9 cellular contexts compared by ENCODE assay signal in genomic region chr1:209768354-209768774, GRCh38. TPM values are rescaled to one million over a fixed set of nuclear protein-coding genes. Genes with fewer than 3 reads are reported as not detected.
DNase-seq lines count a peak whose midpoint lies in the region; ATAC-seq and TF ChIP-seq lines count a peak whose summit lies in the region.
"Had no signal": no experiment of that assay in that cellular context is flagged by ENCODE, and none has a peak within 500 bp of the region (broad histone marks: within the 10 kb centered on the region; RNA-seq: fewer than 3 reads in every experiment).

No MANE protein-coding gene starts in this region.

- H3K27ac Mint-ChIP-seq in type B pancreatic cell = no peak overlapping the region

- DNase-seq in effector memory CD4-positive, alpha-beta T cell = peak; percentile 71 to 76 (median 76)
- DNase-seq in stimulated activated CD4-positive, alpha-beta T cell treated with anti-CD3 and anti-CD28 coated beads, TNF-alpha, amount 100 ng/mL, for 1 hour (ENCODE audit: low read depth in 3 of 3, low spot score in 1 of 3) = peak; percentile 61 to 66 (median 64)
- DNase-seq in type B pancreatic cell (ENCODE audit: extremely low spot score, unreplicated experiment) (no peak), NCI-H345 treated with DMSO at 0.1 percent for 48 hours (lab: John Stamatoyannopoulos, UW; ENCODE audit: unreplicated experiment) (no peak), islet precursor cell (no peak)

- H3K4me1 Mint-ChIP-seq in type B pancreatic cell (ENCODE audit: unreplicated experiment) = peaks cover 11% of the 10 kb centered on the region

- H3K9me3 Mint-ChIP-seq in type B pancreatic cell = no peaks in the 10 kb centered on the region

- H3K36me3 ChIP-seq in effector memory CD4-positive, alpha-beta T cell (ENCODE audit: control insufficient read depth, insufficient read depth, low read length) = peaks cover 26% of the 10 kb centered on the region

- peaks cover 7% of the 10 kb centered on the region for H3K27me3 Mint-ChIP-seq in type B pancreatic cell

- no peaks in the 10 kb centered on the region for H3K27me3 ChIP-seq in effector memory CD4-positive, alpha-beta T cell (replicated peaks; ENCODE audit: control insufficient read depth, insufficient read depth, low read length, poor library complexity, severe bottlenecking)

- no peaks in the 10 kb centered on the region for H3K36me3 Mint-ChIP-seq in type B pancreatic cell

- H3K4me3 ChIP-seq in effector memory CD4-positive, alpha-beta T cell (ENCODE audit: insufficient read depth, low read depth, low read length, poor library complexity, severe bottlenecking) = peak overlapping the region; percentile 66

- peak; percentile 72 for ATAC-seq in HG03064 (IDR thresholded peaks at IDR 0.05; ENCODE audit: low read depth, unreplicated experiment)
- ATAC-seq in activated CD4-positive, CD25-positive, alpha-beta regulatory T cell treated with anti-CD3 and anti-CD28 coated beads, Interleukin-2, amount 50 U/mL, for 24 hours = peak; percentile 89 to 91

- TF ChIP-seq POLR2A in GM18951 (IDR thresholded peaks at IDR 0.05; ENCODE audit: extremely low read depth, insufficient read depth, insufficient read length) = peak; percentile 77

- in situ Hi-C loops in GM18951 (cut with MboI; ENCODE audit: low sequenced_read_pairs, unreplicated experiment) = no loop called here

- peaks cover 54% of the 10 kb centered on the region for H3K4me1 ChIP-seq in effector memory CD4-positive, alpha-beta T cell (ENCODE audit: control insufficient read depth, insufficient read depth, low read length, poor library complexity, severe bottlenecking)
- H3K4me1 ChIP-seq: parathyroid adenoma had no signal

- TF ChIP-seq CTCF in type B pancreatic cell (conservative IDR thresholded peaks at IDR 0.05) = no peak

- H3K9me3 ChIP-seq in effector memory CD4-positive, alpha-beta T cell (ENCODE audit: control insufficient read depth, low read length) = no peaks in the 10 kb centered on the region

- no peak overlapping the region for H3K4me3 Mint-ChIP-seq in type B pancreatic cell

- peak overlapping the region; percentile 75 for H3K27ac ChIP-seq in effector memory CD4-positive, alpha-beta T cell (ENCODE audit: insufficient read depth, low read length, poor library complexity, severe bottlenecking)
- H3K27ac ChIP-seq: parathyroid adenoma had no signal

RNA-seq across cellular contexts. Expression of gene TRAF3IP3, which starts 12.5 kb away (rescaled TPM):
- total RNA-seq in type B pancreatic cell (ENCODE audit: low replicate concordance) = 1.7 TPM in 1 of 2 replicates, not detected in the other

RNA-seq across cellular contexts. Expression of gene C1orf74, which starts 16.0 kb away (rescaled TPM):
- total RNA-seq in type B pancreatic cell (ENCODE audit: low replicate concordance) = 3.6 TPM in 2 replicates

RNA-seq across cellular contexts. Expression of gene IRF6, which starts 37.6 kb away (rescaled TPM):
- total RNA-seq in type B pancreatic cell (ENCODE audit: low replicate concordance) = 28.2 and 67.4 TPM in 2 replicates

RNA-seq across cellular contexts. Expression of gene UTP25, which starts 59.4 kb away (rescaled TPM):
- total RNA-seq in type B pancreatic cell (ENCODE audit: low replicate concordance) = 8.4 and 9.4 TPM in 2 replicates

Comparison
In these comparisons a context has a peak if more than half of its experiments do, and no peak if none do; other contexts are left out.
1. DNase-seq: peak in effector memory CD4-positive, alpha-beta T cell (3 of 3) and stimulated activated CD4-positive, alpha-beta T cell treated with anti-CD3 and anti-CD28 coated beads, TNF-alpha, amount 100 ng/mL, for 1 hour (3 of 3); none in type B pancreatic cell (single experiment), NCI-H345 treated with DMSO at 0.1 percent for 48 hours (single experiment) and islet precursor cell (single experiment).